In the genomic region with DNA sequence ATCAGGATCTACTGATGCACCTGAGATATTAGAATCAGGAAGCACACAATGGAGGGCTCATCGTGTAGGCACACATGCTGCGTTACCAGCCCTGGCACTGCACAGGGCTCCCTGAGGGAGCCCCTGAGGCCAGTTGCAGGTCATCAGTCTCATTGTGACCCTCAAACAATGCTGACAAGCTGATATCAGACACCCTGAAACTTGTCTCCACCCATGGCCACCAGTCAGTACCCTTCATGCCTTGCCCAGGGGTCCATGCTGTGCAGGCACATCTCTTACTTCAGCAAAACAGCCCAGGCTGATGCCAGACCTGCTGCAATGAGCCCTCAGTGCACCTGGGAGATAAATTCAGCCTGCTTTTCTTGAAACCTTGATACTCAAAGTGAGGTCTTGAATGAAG, we compare ENCODE assay signal across 32 cellular contexts. TPM values are rescaled to one million over a fixed set of nuclear protein-coding genes. Genes with fewer than 3 reads are reported as not detected.
"Had no signal": no experiment of that assay in that cellular context is flagged by ENCODE, and none has a peak within 500 bp of the region (broad histone marks: within the 10 kb centered on the region; RNA-seq: fewer than 3 reads in every experiment).

No MANE protein-coding gene starts in this region.

- H3K27ac ChIP-seq: adrenal gland, body of pancreas, esophagus squamous epithelium, heart left ventricle, VCaP had no signal

- H3K27me3 ChIP-seq: body of pancreas had no signal

- H3K36me3 ChIP-seq: adrenal gland, esophagus squamous epithelium, heart left ventricle had no signal

- H3K4me1 ChIP-seq: adrenal gland, body of pancreas, heart left ventricle had no signal

- DNase-seq: activated CD4-positive, alpha-beta T cell treated with anti-CD3 and anti-CD28 coated beads for 1 hour; activated CD4-positive, alpha-beta T cell treated with anti-CD3 and anti-CD28 coated beads for 4 hours; activated CD4-positive, alpha-beta T cell treated with anti-CD3 and anti-CD28 coated beads, Interleukin-2, amount 50 U/mL, for 1 hour; activated CD4-positive, alpha-beta T cell treated with anti-CD3 and anti-CD28 coated beads, Interleukin-2, amount 50 U/mL, for 48 hours; activated effector memory CD4-positive, alpha-beta T cell treated with anti-CD3 and anti-CD28 coated beads, Interleukin-2, amount 50 U/mL, for 16 hours; activated naive CD8-positive, alpha-beta T cell treated with anti-CD3 and anti-CD28 coated beads for 36 hours; activated naive CD8-positive, alpha-beta T cell treated with anti-CD3 and anti-CD28 coated beads, Interleukin-2, amount 50 U/mL, for 24 hours; activated T-cell treated with anti-CD3 and anti-CD28 coated beads, Interleukin-2, amount 50 U/mL, for 1 hour; adrenal gland; amygdala; aorta; body of pancreas; caudate nucleus; effector CD8-positive, alpha-beta T cell; esophagus squamous epithelium; glutamatergic neuron; heart left ventricle; T-cell; T-helper 9 cell had no signal

- H3K4me3 ChIP-seq: adrenal gland, body of pancreas, esophagus squamous epithelium, heart left ventricle had no signal

- H3K9me3 ChIP-seq: adrenal gland, body of pancreas, esophagus squamous epithelium, heart left ventricle had no signal

- ATAC-seq: body of pancreas, heart left ventricle, T-cell, WTC11 had no signal

RNA-seq across cellular contexts. Expression of a gene that starts 59.5 kb away (rescaled TPM):
- total RNA-seq: activated CD8-positive, alpha-beta memory T cell treated with anti-CD3 and anti-CD28 coated beads for 36 hours; activated CD8-positive, alpha-beta T cell treated with anti-CD3 and anti-CD28 coated beads for 36 hours; activated naive CD4-positive, alpha-beta T cell treated with anti-CD3 and anti-CD28 coated beads for 36 hours; activated naive CD8-positive, alpha-beta T cell treated with anti-CD3 and anti-CD28 coated beads for 36 hours; activated T-helper 1 cell treated with anti-CD3 and anti-CD28 coated beads, Interleukin-12 subunit alpha, Interleukin-12 subunit beta, Interleukin-2, Interleukin-4 antibody, amounts not matched to agents 30 ng/mL and 10 ng/mL and 1 ng/mL, durations not matched to agents 14 hours and 24 hours and 36 hours; activated T-helper 2 cell treated with anti-CD3 and anti-CD28 coated beads, Interferon-gamma antibody, Interleukin-2, Interleukin-4, amounts not matched to agents 10 μg/mL and 5 μg/mL and 100 μg/mL, durations not matched to agents 14 hours and 24 hours and 36 hours; aorta; chondrocyte; dermis microvascular lymphatic vessel endothelial cell; endothelial cell of umbilical vein; fibroblast of lung; fibroblast of villous mesenchyme; heart left ventricle; T-cell; T-helper 2 cell treated with Interferon-gamma antibody and Interleukin-4, amounts not matched to agents 100 ng/mL and 5 ng/mL, for 36 hours had no signal
- polyA plus RNA-seq: aorta, endothelial cell of umbilical vein, heart left ventricle had no signal
